Comparison of ENCODE assay signal across 12 cellular contexts in genomic region chr7:85471740-85472139, GRCh38.
DNase-seq lines count a peak whose midpoint lies in the region; ATAC-seq, FAIRE-seq and TF ChIP-seq lines count a peak whose summit lies in the region.
"Had no signal": no experiment of that assay in that cellular context is flagged by ENCODE, and none has a peak within 500 bp of the region (broad histone marks: within the 10 kb centered on the region; RNA-seq: fewer than 3 reads in every experiment).

No MANE protein-coding gene starts in this region.

- H3K4me1 Mint-ChIP-seq in astrocyte (ENCODE audit: low read depth, unreplicated experiment) (peaks cover 37% of the 10 kb centered on the region), T-helper 17 cell (no peaks in the 10 kb centered on the region)

- TF ChIP-seq CTCF in AG04450 (IDR thresholded peaks at IDR 0.05; ENCODE audit: low read depth, low read length) (no peak), astrocyte (IDR thresholded peaks at IDR 0.05; ENCODE audit: insufficient read depth, low read depth, low read length) (no peak)

- H2AFZ ChIP-seq in astrocyte (ENCODE audit: low read depth, low read length) = no peak overlapping the region
- H2AFZ ChIP-seq: PC-9 had no signal

- H3K27me3 Mint-ChIP-seq in astrocyte (ENCODE audit: low read depth, unreplicated experiment) (no peaks in the 10 kb centered on the region), T-helper 17 cell (no peaks in the 10 kb centered on the region)

- DNase-seq in AG04450 (ENCODE audit: low read depth, low spot score) (peak; percentile 52), astrocyte (ENCODE audit: low read depth) (peak; percentile 86), T-helper 17 cell (no peak), occipital lobe (lab: John Stamatoyannopoulos, UW) (no peak), NCI-H187 (lab: John Stamatoyannopoulos, UW) (no peak)
- DNase-seq: effector CD4-positive, alpha-beta T cell; PC-9 had no signal

- no peaks in the 10 kb centered on the region for H3K4me1 ChIP-seq in astrocyte (ENCODE audit: insufficient read depth, low read length)

- H3K27ac Mint-ChIP-seq in astrocyte (ENCODE audit: unreplicated experiment) = peak overlapping the region; percentile 69
- no peak overlapping the region for H3K27ac Mint-ChIP-seq in T-helper 17 cell

- H3K4me3 Mint-ChIP-seq in astrocyte (ENCODE audit: unreplicated experiment) (peak overlapping the region; percentile 23), T-helper 17 cell (no peak overlapping the region)

- POLR2A ChIA-PET in AG04450 (lab: Yijun Ruan, JAX) = no interaction called here

- H3K36me3 Mint-ChIP-seq in astrocyte (ENCODE audit: low read depth, unreplicated experiment) (no peaks in the 10 kb centered on the region), T-helper 17 cell (ENCODE audit: low read depth) (no peaks in the 10 kb centered on the region)
- H3K36me3 Mint-ChIP-seq: CD14-positive monocyte had no signal

- H3K27ac ChIP-seq in AG04450 (ENCODE audit: low read depth, low read length) (no peak overlapping the region), astrocyte (ENCODE audit: low read depth, low read length) (no peak overlapping the region)
- H3K27ac ChIP-seq: PC-9, skin epidermis had no signal

- H4K20me1 ChIP-seq in astrocyte (ENCODE audit: insufficient read depth, low read length) = no peaks in the 10 kb centered on the region

- H3K27me3 ChIP-seq in AG04450 (ENCODE audit: control insufficient read depth, insufficient read depth, low read length) (no peaks in the 10 kb centered on the region), astrocyte (ENCODE audit: insufficient read depth, low read length) (no peaks in the 10 kb centered on the region)

- CTCF ChIA-PET in AG04450 (lab: Charles Lee) = interaction anchor here (1.0 kb wide), 1 partner anchor 198 kb away, joined by 3 read pairs; no protein-coding TSS in a partner anchor

- H3K4me3 ChIP-seq in AG04450 (ENCODE audit: low read depth, low read length) (no peak overlapping the region), astrocyte (ENCODE audit: insufficient read depth, low read depth, low read length) (no peak overlapping the region)
- H3K4me3 ChIP-seq: PC-9, skin epidermis had no signal

- H3K79me2 ChIP-seq in astrocyte (ENCODE audit: insufficient read depth, low read length) = no peaks in the 10 kb centered on the region

- peak; percentile 41 for ATAC-seq in GM18907 (IDR thresholded peaks at IDR 0.05; ENCODE audit: unreplicated experiment)
- ATAC-seq in HG03520 (IDR thresholded peaks at IDR 0.05; ENCODE audit: unreplicated experiment) = peak; percentile 43
- ATAC-seq in GM21576 (IDR thresholded peaks at IDR 0.05; ENCODE audit: unreplicated experiment) = no peak
- no peak for ATAC-seq in T-helper 17 cell

- no peaks in the 10 kb centered on the region for H3K9me3 ChIP-seq in AG04450 (ENCODE audit: control insufficient read depth, insufficient read depth, low read length)
- H3K9me3 ChIP-seq in astrocyte (ENCODE audit: insufficient read depth, low read depth, low read length) = no peaks in the 10 kb centered on the region
- peaks cover 4% of the 10 kb centered on the region for H3K9me3 ChIP-seq in T-helper 17 cell (ENCODE audit: control insufficient read depth, low read length, poor library complexity, severe bottlenecking)

- no peak for FAIRE-seq in astrocyte (lab: Jason Lieb, UNC)

- H3K9ac ChIP-seq in astrocyte (ENCODE audit: low read length) = no peak overlapping the region

- no peaks in the 10 kb centered on the region for H3K36me3 ChIP-seq in astrocyte (ENCODE audit: insufficient read depth, low read length)

- no peaks in the 10 kb centered on the region for H3K9me3 Mint-ChIP-seq in astrocyte (ENCODE audit: unreplicated experiment)
- H3K9me3 Mint-ChIP-seq: CD14-positive monocyte had no signal

- peak overlapping the region; percentile 67 for H3K4me2 ChIP-seq in astrocyte (ENCODE audit: low read length)
- H3K4me2 ChIP-seq: PC-9 had no signal

Comparison
In these comparisons a context has a peak if more than half of its experiments do, and no peak if none do; other contexts are left out.
1. DNase-seq: peak in AG04450 (single experiment) and astrocyte (single experiment); none in T-helper 17 cell (0 of 3), occipital lobe (single experiment) and NCI-H187 (0 of 2).
2. ATAC-seq: peak in GM18907 (single experiment) and HG03520 (single experiment); none in GM21576 (single experiment) and T-helper 17 cell (single experiment).